In genomic region chr13:53342623-53343022, GRCh38 we compare ENCODE assay signal across 20 cellular contexts.
"Had no signal": no experiment of that assay in that cellular context is flagged by ENCODE, and none has a peak within 500 bp of the region (broad histone marks: within the 10 kb centered on the region; RNA-seq: fewer than 3 reads in every experiment).

No MANE protein-coding gene starts in this region.

- H3K4me2 ChIP-seq: hepatocyte had no signal

- H3K4me1 Mint-ChIP-seq: naive B cell, T-cell had no signal

- ATAC-seq: esophagus mucosa, lower lobe of right lung, T-cell had no signal

- H3K4me3 Mint-ChIP-seq: activated naive CD8-positive, alpha-beta T cell; activated T-cell treated with anti-CD3 and anti-CD28 coated beads, Interleukin-2, amount 50 U/mL, for 24 hours; stimulated activated naive CD8-positive, alpha-beta T cell treated with anti-CD3 and anti-CD28 coated beads, Interleukin-15, Interleukin-2, amounts not matched to agents 100 ng/mL and 50 ng/mL, for 24 hours; T-cell; T-helper 2 cell treated with Interferon-gamma antibody and Interleukin-4, amounts not matched to agents 5 μg/mL and 100 μg/mL, for 36 hours had no signal

- H3K4me1 ChIP-seq: lower lobe of right lung, prostate gland, right atrium auricular region, thyroid gland had no signal

- H3K27me3 Mint-ChIP-seq: activated T-cell treated with anti-CD3 and anti-CD28 coated beads, Interleukin-2, amount 50 U/mL, for 24 hours; naive B cell; stimulated activated naive CD8-positive, alpha-beta T cell treated with anti-CD3 and anti-CD28 coated beads, Interleukin-15, Interleukin-2, amounts not matched to agents 100 ng/mL and 50 ng/mL, for 24 hours; T-cell had no signal

- H3K9me3 ChIP-seq: lower lobe of right lung, prostate gland, right atrium auricular region, thyroid gland had no signal

- H3K27me3 ChIP-seq: hepatocyte, right atrium auricular region, thyroid gland had no signal

- DNase-seq: activated naive CD4-positive, alpha-beta T cell; activated T-cell treated with anti-CD3 and anti-CD28 coated beads, Interleukin-2, amount 50 U/mL, for 24 hours; central memory CD4-positive, alpha-beta T cell; dermis blood vessel endothelial cell; effector memory CD4-positive, alpha-beta T cell; foreskin melanocyte; kidney; lower lobe of right lung; naive B cell; stimulated activated CD4-positive, alpha-beta T cell treated with anti-CD3 and anti-CD28 coated beads, Interleukin-4, amount 100 ng/mL, for 24 hours; T-cell; thyroid gland had no signal

- H3K79me2 ChIP-seq: hepatocyte had no signal

- H3K27ac Mint-ChIP-seq: activated naive CD8-positive, alpha-beta T cell; activated T-cell treated with anti-CD3 and anti-CD28 coated beads, Interleukin-2, amount 50 U/mL, for 24 hours; activated T-helper 2 cell treated with anti-CD3 and anti-CD28 coated beads, Interferon-gamma antibody, Interleukin-2, Interleukin-4, amounts not matched to agents 10 μg/mL and 5 μg/mL and 100 μg/mL, durations not matched to agents 14 hours and 24 hours and 36 hours; naive B cell; stimulated activated naive CD8-positive, alpha-beta T cell treated with anti-CD3 and anti-CD28 coated beads, Interleukin-15, Interleukin-2, amounts not matched to agents 100 ng/mL and 50 ng/mL, for 24 hours; T-cell; T-helper 2 cell treated with Interferon-gamma antibody and Interleukin-4, amounts not matched to agents 5 μg/mL and 100 μg/mL, for 36 hours had no signal

- H3K36me3 Mint-ChIP-seq: activated naive CD8-positive, alpha-beta T cell; naive B cell; T-cell had no signal

- H3K27ac ChIP-seq: hepatocyte, lower lobe of right lung, prostate gland, right atrium auricular region, thyroid gland had no signal

- H3K4me3 ChIP-seq: hepatocyte, lower lobe of right lung, prostate gland, right atrium auricular region, thyroid gland had no signal

- H2AFZ ChIP-seq: hepatocyte had no signal

- H3K36me3 ChIP-seq: lower lobe of right lung, prostate gland, right atrium auricular region, thyroid gland had no signal
